In genomic region chr10:31884386-31884785, GRCh38 we compare ENCODE assay signal across 13 cellular contexts.
A peak's percentile ranks its signal among the peaks of the same experiment; 100 is the strongest.
DNase-seq lines count a peak whose midpoint lies in the region; ATAC-seq, FAIRE-seq and TF ChIP-seq lines count a peak whose summit lies in the region.
"Had no signal": no experiment of that assay in that cellular context is flagged by ENCODE, and none has a peak within 500 bp of the region (broad histone marks: within the 10 kb centered on the region; RNA-seq: fewer than 3 reads in every experiment).

No MANE protein-coding gene starts in this region.

- no peaks in the 10 kb centered on the region for H3K9me3 Mint-ChIP-seq in nephron progenitor cell
- H3K9me3 Mint-ChIP-seq: CD4-positive, CD25-positive, alpha-beta regulatory T cell had no signal

- peak overlapping the region; percentile 71 for H3K27ac Mint-ChIP-seq in nephron progenitor cell

- H3K4me3 Mint-ChIP-seq in nephron progenitor cell: no peak overlapping the region
- H3K4me3 Mint-ChIP-seq: CD4-positive, CD25-positive, alpha-beta regulatory T cell had no signal

- H3K4me1 Mint-ChIP-seq in nephron progenitor cell: peaks cover 4% of the 10 kb centered on the region

- no peak for TF ChIP-seq CTCF in nephron progenitor cell (IDR thresholded peaks at IDR 0.05)

- ATAC-seq in GM18517 (IDR thresholded peaks at IDR 0.05; ENCODE audit: unreplicated experiment): no peak

- H3K27me3 Mint-ChIP-seq in nephron progenitor cell (ENCODE audit: low read depth, poor library complexity): no peaks in the 10 kb centered on the region
- H3K27me3 Mint-ChIP-seq: CD4-positive, CD25-positive, alpha-beta regulatory T cell had no signal

- DNase-seq in H54 (ENCODE audit: insufficient read length, low spot score): no peak
- DNase-seq in amniotic epithelial cell (ENCODE audit: low read depth): peak; percentile 34
- no peak for DNase-seq in nephron progenitor cell
- no peak for DNase-seq in GF-D8 (lab: John Stamatoyannopoulos, UW)
- DNase-seq in NCI-H1436 treated with DMSO at 0.1 percent for 48 hours (lab: John Stamatoyannopoulos, UW): no peak
- DNase-seq: AML-193; CD4-positive, CD25-positive, alpha-beta regulatory T cell; DMS79; H7; IMR-90; KG1 had no signal

- TF ChIP-seq POLR2A in H54 (IDR thresholded peaks at IDR 0.05; ENCODE audit: low read depth, low read length): no peak

- peak; percentile 71 for FAIRE-seq in H54 (lab: Jason Lieb, UNC)
- FAIRE-seq: GM12891 had no signal

- H3K36me3 Mint-ChIP-seq in nephron progenitor cell (ENCODE audit: low read depth): peaks cover 50% of the 10 kb centered on the region
